Comparison of ENCODE assay signal across 10 cellular contexts in the genomic region with DNA sequence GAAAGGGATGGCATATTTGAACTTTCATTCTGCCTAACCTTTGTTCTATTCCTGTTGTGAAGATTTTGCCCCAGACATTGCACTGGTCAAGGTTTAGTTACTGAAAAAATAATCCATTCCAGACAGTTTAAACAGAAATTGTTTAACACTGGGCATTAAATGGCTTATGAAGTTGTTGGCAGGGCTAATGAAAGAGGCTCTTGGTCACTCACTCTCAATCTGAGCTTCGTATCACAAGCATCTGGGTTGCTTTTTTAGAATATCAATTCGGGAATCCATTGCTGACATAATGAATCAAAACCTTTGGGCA. TPM values are rescaled to one million over a fixed set of nuclear protein-coding genes. Genes with fewer than 3 reads are reported as not detected.
DNase-seq lines count a peak whose midpoint lies in the region; ATAC-seq, FAIRE-seq and TF ChIP-seq lines count a peak whose summit lies in the region.
"Had no signal": no experiment of that assay in that cellular context is flagged by ENCODE, and none has a peak within 500 bp of the region (broad histone marks: within the 10 kb centered on the region; RNA-seq: fewer than 3 reads in every experiment).

No MANE protein-coding gene starts in this region.

- DNase-seq in K562 (ENCODE audit: extremely low read depth in 1 of 4, low spot score in 3 of 4), result no peak
- DNase-seq in left lobe of liver (ENCODE audit: low spot score), result no peak
- DNase-seq in osteocyte (ENCODE audit: extremely low spot score, unreplicated experiment), result no peak
- no peak for DNase-seq in upper lobe of right lung
- DNase-seq in HT-29 (ENCODE audit: low spot score), result no peak
- no peak for DNase-seq in putamen (ENCODE audit: low spot score)
- DNase-seq in prostate gland (ENCODE audit: low spot score), result no peak
- DNase-seq: H9 had no signal

- no peaks in the 10 kb centered on the region for H3F3A ChIP-seq in Loucy (ENCODE audit: low read depth)

- TF ChIP-seq RAD21 in K562 (CRISPR knock-in tag; conservative IDR thresholded peaks at IDR 0.05 in 1 of 2, IDR thresholded peaks at IDR 0.05 in 1 of 2), result no peak

- intact Hi-C loops in K562 (cut with micrococcal nuclease) (loop anchor here (1.0 to 2.0 kb wide), 2 partner anchors 395 to 597 kb away; no protein-coding TSS in a partner anchor), upper lobe of right lung (cut with DNase I) (no loop called here), prostate gland (cut with DNase I) (loop anchor here (5.0 to 10.0 kb wide), 2 partner anchors 605 to 727 kb away; no protein-coding TSS in a partner anchor)

- no peaks in the 10 kb centered on the region for H3K9me3 ChIP-seq in Loucy (ENCODE audit: insufficient read depth, low read depth, low read length)
- H3K9me3 ChIP-seq in K562 (replicated peaks; ENCODE audit: control insufficient read depth, insufficient read depth, low read depth, low read length), result no peaks in the 10 kb centered on the region
- H3K9me3 ChIP-seq in upper lobe of right lung, result no peaks in the 10 kb centered on the region
- no peaks in the 10 kb centered on the region for H3K9me3 ChIP-seq in prostate gland
- H3K9me3 ChIP-seq: BLaER1 had no signal

- H3K27ac Mint-ChIP-seq in osteocyte (ENCODE audit: unreplicated experiment), result peak overlapping the region; percentile 34
- H3K27ac Mint-ChIP-seq: H9 had no signal

- TF ChIP-seq EP300 in K562 (IDR thresholded peaks at IDR 0.05; ENCODE audit: low read length), result no peak

- CTCF ChIA-PET in K562 (lab: Yijun Ruan, JAX; ENCODE audit: low intra/inter-chr PET ratio), result no interaction called here

- H3K27me3 Mint-ChIP-seq in osteocyte (ENCODE audit: unreplicated experiment), result peaks cover 8% of the 10 kb centered on the region

- no peak overlapping the region for H3K4me2 ChIP-seq in Loucy (ENCODE audit: low read depth, low read length, poor library complexity, severe bottlenecking)
- H3K4me2 ChIP-seq in K562 (ENCODE audit: insufficient read depth, low read length), result no peak overlapping the region
- H3K4me2 ChIP-seq: BLaER1 had no signal

- no peaks in the 10 kb centered on the region for H3K9me2 ChIP-seq in Loucy (replicated peaks; ENCODE audit: low read depth, low read length)

- H3K36me3 ChIP-seq in Loucy (ENCODE audit: insufficient read depth, low read length) (no peaks in the 10 kb centered on the region), K562 (ENCODE audit: control insufficient read depth, insufficient read depth, low read length) (no peaks in the 10 kb centered on the region), upper lobe of right lung (no peaks in the 10 kb centered on the region), prostate gland (no peaks in the 10 kb centered on the region)
- H3K36me3 ChIP-seq: BLaER1 had no signal

- H3K27me3 ChIP-seq in Loucy (ENCODE audit: insufficient read depth, low read length, poor library complexity, severe bottlenecking) (no peaks in the 10 kb centered on the region), K562 (ENCODE audit: control insufficient read depth in 2 of 2, insufficient read depth in 2 of 2, low read length in 2 of 2) (no peaks in the 10 kb centered on the region), upper lobe of right lung (no peaks in the 10 kb centered on the region), prostate gland (replicated peaks; ENCODE audit: insufficient read depth) (no peaks in the 10 kb centered on the region)
- H3K27me3 ChIP-seq: BLaER1 had no signal

- H3K4me3 ChIP-seq in Loucy (ENCODE audit: low read length, poor library complexity, severe bottlenecking) (no peak overlapping the region), K562 (no peak overlapping the region), upper lobe of right lung (no peak overlapping the region), prostate gland (no peak overlapping the region)
- H3K4me3 ChIP-seq: BLaER1 had no signal

- WGBS in K562 (ENCODE audit: insufficient coverage, low coverage, missing lambda C conversion rate), result 71% methylated on average over 2 of the region's 2 CpGs
- 82% methylated on average over 2 of the region's 2 CpGs for WGBS in prostate gland

- TF ChIP-seq POLR2A in K562 (conservative IDR thresholded peaks at IDR 0.05) (no peak), prostate gland (IDR thresholded peaks at IDR 0.05) (no peak)

- H3K9me1 ChIP-seq in K562 (ENCODE audit: control insufficient read depth, insufficient read depth, low read length), result no peaks in the 10 kb centered on the region

- no TSS peak for BruUV-seq in K562 (replicated peaks; lab: Mats Ljungman, UMichigan)

- no peaks in the 10 kb centered on the region for H3K36me3 Mint-ChIP-seq in osteocyte (ENCODE audit: unreplicated experiment)

- H3K79me2 ChIP-seq in Loucy (ENCODE audit: insufficient read depth, low read length) (no peaks in the 10 kb centered on the region), K562 (ENCODE audit: control insufficient read depth, insufficient read depth, low read length) (no peaks in the 10 kb centered on the region)

- peak; percentile 19 for FAIRE-seq in K562 (lab: Jason Lieb, UNC)

- peaks cover 18% of the 10 kb centered on the region for H3K4me1 Mint-ChIP-seq in osteocyte (ENCODE audit: unreplicated experiment)

- POLR2A ChIA-PET in K562 (lab: Yijun Ruan, JAX), result no interaction called here

- in situ Hi-C loops in K562 (cut with MboI), result no loop called here

- H3K27ac ChIP-seq in K562 (ENCODE audit: extremely low read depth, low read depth, low read length), result no peak overlapping the region
- no peak overlapping the region for H3K27ac ChIP-seq in upper lobe of right lung
- H3K27ac ChIP-seq in prostate gland, result no peak overlapping the region
- H3K27ac ChIP-seq: BLaER1 had no signal

- H3K4me3 Mint-ChIP-seq in osteocyte (ENCODE audit: unreplicated experiment), result no peak overlapping the region
- H3K4me3 Mint-ChIP-seq: H9 had no signal

- peak overlapping the region; percentile 3 for H3K9ac ChIP-seq in Loucy (ENCODE audit: low read depth, low read length, poor library complexity, severe bottlenecking)
- no peak overlapping the region for H3K9ac ChIP-seq in K562 (ENCODE audit: insufficient read depth in 1 of 2, low read depth in 2 of 2, low read length in 2 of 2)
- H3K9ac ChIP-seq: BLaER1 had no signal

- H4K20me1 ChIP-seq in Loucy (ENCODE audit: insufficient read depth, low read length, poor library complexity, severe bottlenecking) (no peaks in the 10 kb centered on the region), K562 (replicated peaks; ENCODE audit: control insufficient read depth, insufficient read depth, low read length) (no peaks in the 10 kb centered on the region)
- H4K20me1 ChIP-seq: BLaER1 had no signal

- H2AFZ ChIP-seq in Loucy (ENCODE audit: low read length) (peak overlapping the region; percentile 42; the same call in 1 of the 2 replicates), K562 (ENCODE audit: low read depth, low read length) (peak overlapping the region; percentile 11; the same call in 1 of the 2 replicates)

- ATAC-seq in K562, result no peak
- ATAC-seq in left lobe of liver, result peak; percentile 74
- ATAC-seq in upper lobe of right lung, result no peak

- H3K4me1 ChIP-seq in Loucy (ENCODE audit: insufficient read depth, low read length, poor library complexity, severe bottlenecking) (peaks cover 3% of the 10 kb centered on the region), K562 (replicated peaks in 1 of 2; ENCODE audit: control insufficient read depth in 2 of 2, insufficient read depth in 2 of 2, low read length in 2 of 2) (no peaks in the 10 kb centered on the region; a peak in 2 of 5 replicates), upper lobe of right lung (peaks cover 12% of the 10 kb centered on the region), prostate gland (replicated peaks) (no peaks in the 10 kb centered on the region)

- TF ChIP-seq CTCF in Loucy (conservative IDR thresholded peaks at IDR 0.05; ENCODE audit: low read length) (no peak), K562 (IDR thresholded peaks at IDR 0.05 in 2 of 3, conservative IDR thresholded peaks at IDR 0.05 in 1 of 3; ENCODE audit: insufficient read depth in 2 of 3, low read depth in 1 of 3, low read length in 3 of 3) (no peak), osteocyte (IDR thresholded peaks at IDR 0.05) (no peak), upper lobe of right lung (IDR thresholded peaks at IDR 0.05) (no peak), prostate gland (IDR thresholded peaks at IDR 0.05) (no peak)

- H3K9me3 Mint-ChIP-seq in osteocyte (ENCODE audit: unreplicated experiment), result no peaks in the 10 kb centered on the region
- H3K9me3 Mint-ChIP-seq: H9 had no signal

TF ChIP-seq in K562, 482 proteins besides CTCF, POLR2A, EP300 and RAD21 (continues in another document):
- TF ChIP-seq, protein P1, sequence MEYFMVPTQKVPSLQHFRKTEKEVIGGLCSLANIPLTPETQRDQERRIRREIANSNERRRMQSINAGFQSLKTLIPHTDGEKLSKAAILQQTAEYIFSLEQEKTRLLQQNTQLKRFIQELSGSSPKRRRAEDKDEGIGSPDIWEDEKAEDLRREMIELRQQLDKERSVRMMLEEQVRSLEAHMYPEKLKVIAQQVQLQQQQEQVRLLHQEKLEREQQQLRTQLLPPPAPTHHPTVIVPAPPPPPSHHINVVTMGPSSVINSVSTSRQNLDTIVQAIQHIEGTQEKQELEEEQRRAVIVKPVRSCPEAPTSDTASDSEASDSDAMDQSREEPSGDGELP (CRISPR knock-in tag; IDR thresholded peaks at IDR 0.05; ENCODE audit: borderline replicate concordance), result no peak

RNA-seq across cellular contexts. Expression of a gene that starts 8.0 kb away (rescaled TPM):
- total RNA-seq in K562 (2011; cell fraction: chromatin; rRNA removed; ENCODE audit: low replicate concordance), result 3.8 and 6.9 TPM in 2 replicates
- 3.0 and 3.3 TPM in 2 replicates for total RNA-seq in K562 (2011; cell fraction: nucleolus; rRNA removed)
- total RNA-seq in K562 (2011; cell fraction: nucleoplasm; rRNA removed), result 5.1 and 11.3 TPM in 2 replicates
- total RNA-seq in K562 (2014; rRNA removed), result 2.2 and 3.0 TPM in 2 replicates
- 1.3 and 1.8 TPM in 2 replicates for total RNA-seq in K562 (2014; rRNA removed; fragmentation: Illumina TruSeq; extraction: Trizol)
- 1.9 and 2.2 TPM in 2 replicates for total RNA-seq in K562 (2015; rRNA removed; fragmentation: Illumina TruSeq; extraction: Trizol)
- 3.4 and 4.1 TPM in 2 replicates for total RNA-seq in K562 (2021)
- polyA plus RNA-seq in K562 (2011; rRNA removed), result 2.2 and 3.1 TPM in 2 replicates
- 2.8 and 3.8 TPM in 2 replicates for polyA plus RNA-seq in K562 (2011; cell fraction: cytosol; rRNA removed)
- 1.4 and 2.0 TPM in 2 replicates for polyA plus RNA-seq in K562 (2011; cell fraction: nucleus; rRNA removed)
- 5.2 and 6.5 TPM in 2 replicates for polyA plus RNA-seq in K562 (2012)
- polyA plus RNA-seq in K562 (2014; fragmentation: Illumina TruSeq; extraction: Trizol), result 1.0 and 1.2 TPM in 2 replicates
- polyA plus RNA-seq in K562 (2014; fragmentation: Nextera tagmentation; extraction: Ambion mirVana), result 1 to 10 TPM; 1.9 to 2.2 TPM
- polyA plus RNA-seq in K562 (2014; rRNA removed), result 2.0 and 3.4 TPM in 2 replicates
- polyA minus RNA-seq in K562 (2011; rRNA and poly(A)+ RNA removed), result 1.1 and 2.8 TPM in 2 replicates
- polyA minus RNA-seq in K562 (2011; cell fraction: cytosol; rRNA and poly(A)+ RNA removed), result 1.0 and 1.4 TPM in 2 replicates
- polyA minus RNA-seq in K562 (2011; cell fraction: nucleus; rRNA and poly(A)+ RNA removed), result 2.7 and 4.7 TPM in 2 replicates
- 20.4 TPM for total RNA-seq in left lobe of liver
- total RNA-seq in osteocyte, result 8.9 and 10.4 TPM in 2 replicates
- 14.0 TPM for total RNA-seq in upper lobe of right lung
- 5.1 and 8.4 TPM in 2 replicates for total RNA-seq in HT-29 (2014; rRNA removed; shearing (Covaris generic))
- total RNA-seq in prostate gland, result 10 to 100 TPM; 30.6 to 39.7 TPM
